ENCODE assay signal across 19 cellular contexts in the genomic region with DNA sequence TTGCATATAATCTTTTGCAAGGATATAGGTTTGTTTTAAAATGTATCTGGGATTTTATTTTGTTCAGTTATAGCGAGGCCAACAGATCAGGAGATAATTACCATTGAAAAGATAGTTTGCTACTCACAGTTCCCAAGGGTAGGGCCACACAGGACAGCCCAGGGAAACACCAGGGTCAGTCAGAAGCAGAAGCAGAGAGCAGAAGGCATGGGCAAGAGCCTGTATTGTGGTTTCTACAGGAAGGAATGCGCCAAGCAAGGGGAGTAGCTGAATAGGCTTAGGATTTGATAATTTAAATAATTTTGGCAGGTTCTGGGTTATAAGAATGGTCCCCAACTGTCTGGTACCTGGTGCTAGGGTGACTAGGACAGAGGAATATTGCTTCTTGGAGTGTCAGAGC.
"Had no signal": no experiment of that assay in that cellular context is flagged by ENCODE, and none has a peak within 500 bp of the region (broad histone marks: within the 10 kb centered on the region; RNA-seq: fewer than 3 reads in every experiment).

No MANE protein-coding gene starts in this region.

- H3K27ac ChIP-seq: dorsolateral prefrontal cortex, left lung, suprapubic skin, upper lobe of right lung had no signal

- H3K27me3 ChIP-seq: breast epithelium, dorsolateral prefrontal cortex, esophagus squamous epithelium, heart left ventricle, left lung, suprapubic skin, upper lobe of right lung had no signal

- H3K9me3 ChIP-seq: breast epithelium, esophagus squamous epithelium, heart left ventricle, left lung, suprapubic skin, upper lobe of right lung had no signal

- ATAC-seq: activated T-cell treated with anti-CD3 and anti-CD28 coated beads, Interleukin-2, amount 50 U/mL, for 72 hours; left lung; upper lobe of right lung had no signal

- H3K36me3 Mint-ChIP-seq: activated naive CD8-positive, alpha-beta T cell treated with anti-CD3 and anti-CD28 coated beads for 36 hours had no signal

- H3K4me3 Mint-ChIP-seq: activated CD4-positive, alpha-beta memory T cell treated with anti-CD3 and anti-CD28 coated beads, Interleukin-2, amount 10 ng/mL, durations not matched to agents 7 days and 5 days; activated naive CD8-positive, alpha-beta T cell treated with anti-CD3 and anti-CD28 coated beads for 36 hours; activated T-cell treated with anti-CD3 and anti-CD28 coated beads, Interleukin-2, amount 50 U/mL, for 72 hours had no signal

- H3K4me1 ChIP-seq: breast epithelium, upper lobe of right lung had no signal

- H3K36me3 ChIP-seq: breast epithelium, esophagus squamous epithelium, heart left ventricle, left lung, suprapubic skin, upper lobe of right lung had no signal

- FAIRE-seq: endometrium, islet of Langerhans had no signal

- H3K9me3 Mint-ChIP-seq: activated CD4-positive, alpha-beta memory T cell treated with anti-CD3 and anti-CD28 coated beads, Interleukin-2, amount 10 ng/mL, durations not matched to agents 7 days and 5 days; activated naive CD8-positive, alpha-beta T cell treated with anti-CD3 and anti-CD28 coated beads for 36 hours; activated T-cell treated with anti-CD3 and anti-CD28 coated beads, Interleukin-2, amount 50 U/mL, for 72 hours had no signal

- H3K4me3 ChIP-seq: breast epithelium, dorsolateral prefrontal cortex, esophagus squamous epithelium, heart left ventricle, left lung, suprapubic skin, upper lobe of right lung had no signal

- DNase-seq: activated CD4-positive, alpha-beta memory T cell treated with anti-CD3 and anti-CD28 coated beads, Interleukin-2, amount 10 ng/mL, durations not matched to agents 7 days and 5 days; activated CD4-positive, alpha-beta T cell treated with anti-CD3 and anti-CD28 coated beads for 1 hour; activated CD8-positive, alpha-beta memory T cell treated with anti-CD3 and anti-CD28 coated beads, Interleukin-2, amount 50 U/mL, for 4 hours; activated gamma-delta T cell treated with Interleukin-2 at 50 U/mL for 16 hours; activated naive CD8-positive, alpha-beta T cell treated with anti-CD3 and anti-CD28 coated beads for 36 hours; activated T-cell treated with anti-CD3 and anti-CD28 coated beads, Interleukin-2, amount 50 U/mL, for 72 hours; dorsolateral prefrontal cortex; esophagus squamous epithelium; foreskin fibroblast; heart left ventricle; left lung; mesenchymal stem cell; stimulated activated CD4-positive, alpha-beta T cell treated with anti-CD3 and anti-CD28 coated beads, Interleukin-2, amount 100 ng/mL, for 48 hours; stimulated activated naive CD4-positive, alpha-beta T cell treated with Interleukin-2 at 50 U/mL for 16 hours; upper lobe of right lung had no signal

- H3K27ac Mint-ChIP-seq: activated CD4-positive, alpha-beta memory T cell treated with anti-CD3 and anti-CD28 coated beads, Interleukin-2, amount 10 ng/mL, durations not matched to agents 7 days and 5 days; activated naive CD8-positive, alpha-beta T cell treated with anti-CD3 and anti-CD28 coated beads for 36 hours; activated T-cell treated with anti-CD3 and anti-CD28 coated beads, Interleukin-2, amount 50 U/mL, for 72 hours had no signal

- H3K4me1 Mint-ChIP-seq: activated CD4-positive, alpha-beta memory T cell treated with anti-CD3 and anti-CD28 coated beads, Interleukin-2, amount 10 ng/mL, durations not matched to agents 7 days and 5 days; activated naive CD8-positive, alpha-beta T cell treated with anti-CD3 and anti-CD28 coated beads for 36 hours had no signal
